Comparison of ENCODE assay signal across 1 cellular context in the genomic region with DNA sequence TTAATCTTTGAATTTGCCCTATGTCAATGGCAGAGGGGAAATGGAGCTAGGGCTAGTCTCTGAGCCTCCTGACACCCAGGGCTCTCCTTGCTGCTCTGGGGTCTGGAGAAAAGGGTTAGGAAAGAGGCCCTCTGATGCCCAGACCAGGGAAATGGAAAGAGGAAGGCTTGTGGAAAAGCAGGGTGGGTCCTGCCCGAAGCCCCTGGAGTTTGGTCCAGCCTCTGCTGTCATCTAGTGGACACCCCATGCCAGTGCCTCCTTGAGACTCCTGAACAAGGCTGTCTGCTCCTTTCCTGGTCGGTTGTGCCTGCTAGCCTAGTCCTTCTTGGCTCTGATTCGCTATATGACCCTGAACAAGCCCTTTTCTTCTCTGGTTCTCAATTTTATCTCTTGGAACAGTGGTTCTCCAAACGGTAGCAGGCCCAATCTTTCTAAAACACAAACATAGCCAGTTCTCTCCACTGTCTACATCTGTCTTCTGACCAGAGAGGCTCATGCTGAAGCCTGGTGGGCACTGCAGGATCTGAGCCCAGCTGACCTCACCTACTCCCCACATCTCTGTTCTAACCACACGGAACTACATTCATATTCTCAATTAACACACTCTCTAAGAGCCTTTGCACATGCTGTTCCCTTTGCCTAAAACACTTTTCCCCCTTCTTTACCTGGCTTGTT.
A peak's percentile ranks its signal among the peaks of the same experiment; 100 is the strongest.
TF ChIP-seq lines count a peak whose summit lies in the region.

No MANE protein-coding gene starts in this region.

TF ChIP-seq in IMR-90, 13 proteins besides CTCF, POLR2A, EP300 and RAD21:
- TF ChIP-seq SMC3 (IDR thresholded peaks at IDR 0.05; ENCODE audit: low read depth, low read length) (peak; percentile 87), MXI1 (IDR thresholded peaks at IDR 0.05; ENCODE audit: borderline replicate concordance, low read depth, low read length) (no peak)
